8 cellular contexts compared by ENCODE assay signal in the genomic region with DNA sequence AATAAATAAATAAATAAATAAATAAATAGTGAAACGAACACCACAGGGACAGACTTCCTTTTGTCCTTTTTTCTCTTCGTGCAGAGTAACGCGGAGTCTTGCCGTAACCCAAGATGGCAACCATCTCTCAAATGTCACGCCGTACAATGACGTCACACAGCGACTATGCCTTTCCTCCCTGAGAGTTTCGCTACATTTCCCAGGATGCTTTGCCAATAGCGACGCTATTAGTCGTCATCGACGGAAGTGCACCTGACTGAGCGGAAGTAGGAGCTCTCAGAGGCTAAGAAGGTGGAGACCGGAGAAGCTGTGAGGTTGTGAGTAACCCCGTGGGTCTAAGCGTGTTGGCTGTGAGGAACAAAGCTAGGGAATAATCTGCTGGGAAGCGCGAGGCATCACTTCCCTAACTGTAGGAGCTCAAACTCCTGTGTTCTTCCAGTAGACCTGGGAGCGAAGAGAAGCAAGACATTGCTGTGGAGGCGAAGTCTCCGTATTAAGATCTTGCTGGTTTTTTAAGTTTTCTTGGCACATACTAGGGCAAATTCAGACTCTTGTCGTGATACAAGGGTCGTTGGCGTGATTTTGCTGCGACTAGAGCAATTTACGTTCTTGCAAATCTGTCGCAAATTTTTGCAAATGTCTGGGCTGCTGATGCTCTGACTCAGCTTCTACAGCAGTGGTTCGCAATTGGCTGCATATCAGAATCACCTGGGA.
DNase-seq lines count a peak whose midpoint lies in the region; ATAC-seq, FAIRE-seq and TF ChIP-seq lines count a peak whose summit lies in the region.

A gene with protein sequence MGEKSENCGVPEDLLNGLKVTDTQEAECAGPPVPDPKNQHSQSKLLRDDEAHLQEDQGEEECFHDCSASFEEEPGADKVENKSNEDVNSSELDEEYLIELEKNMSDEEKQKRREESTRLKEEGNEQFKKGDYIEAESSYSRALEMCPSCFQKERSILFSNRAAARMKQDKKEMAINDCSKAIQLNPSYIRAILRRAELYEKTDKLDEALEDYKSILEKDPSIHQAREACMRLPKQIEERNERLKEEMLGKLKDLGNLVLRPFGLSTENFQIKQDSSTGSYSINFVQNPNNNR (plus strand): TSS at position 263 of the 714 bp plus-strand sequence. CDS start 1,390 bp downstream, outside the sequence.

- peak; percentile 100 for ATAC-seq in GM19025 (IDR thresholded peaks at IDR 0.05; ENCODE audit: low read depth, unreplicated experiment)
- peak; percentile 100 for ATAC-seq in HG03342 (IDR thresholded peaks at IDR 0.05; ENCODE audit: unreplicated experiment)

- FAIRE-seq in islet of Langerhans (lab: Jason Lieb, UNC), result peak; percentile 100

- DNase-seq in AG09319 (ENCODE audit: extremely low read depth, low read depth), result peak; percentile 95
- DNase-seq in NCI-H446 (lab: John Stamatoyannopoulos, UW), result peak; percentile 91 to 98
- DNase-seq in activated CD4-positive, CD25-positive, alpha-beta regulatory T cell treated with anti-CD3 and anti-CD28 coated beads, Interleukin-2, amount 50 U/mL, for 16 hours (ENCODE audit: low read depth, low spot score), result peak; percentile 87
- peak; percentile 87 to 92 for DNase-seq in cerebellar nuclear complex (lab: John Stamatoyannopoulos, UW)
- DNase-seq in stimulated activated CD4-positive, alpha-beta T cell treated with anti-CD3 and anti-CD28 coated beads, Interleukin-12 subunit alpha, Interleukin-12 subunit beta, amount 100 ng/mL, for 4 hours, result peak; percentile 80

- TF ChIP-seq CTCF in AG09319 (IDR thresholded peaks at IDR 0.05; ENCODE audit: low read depth, low read length), result no peak

Comparison
In these comparisons a context has a peak if more than half of its experiments do, and no peak if none do; other contexts are left out.
1. Peak in every context shown above with its lines: DNase-seq and ATAC-seq.